Comparison of ENCODE assay signal across 7 cellular contexts in the genomic region with DNA sequence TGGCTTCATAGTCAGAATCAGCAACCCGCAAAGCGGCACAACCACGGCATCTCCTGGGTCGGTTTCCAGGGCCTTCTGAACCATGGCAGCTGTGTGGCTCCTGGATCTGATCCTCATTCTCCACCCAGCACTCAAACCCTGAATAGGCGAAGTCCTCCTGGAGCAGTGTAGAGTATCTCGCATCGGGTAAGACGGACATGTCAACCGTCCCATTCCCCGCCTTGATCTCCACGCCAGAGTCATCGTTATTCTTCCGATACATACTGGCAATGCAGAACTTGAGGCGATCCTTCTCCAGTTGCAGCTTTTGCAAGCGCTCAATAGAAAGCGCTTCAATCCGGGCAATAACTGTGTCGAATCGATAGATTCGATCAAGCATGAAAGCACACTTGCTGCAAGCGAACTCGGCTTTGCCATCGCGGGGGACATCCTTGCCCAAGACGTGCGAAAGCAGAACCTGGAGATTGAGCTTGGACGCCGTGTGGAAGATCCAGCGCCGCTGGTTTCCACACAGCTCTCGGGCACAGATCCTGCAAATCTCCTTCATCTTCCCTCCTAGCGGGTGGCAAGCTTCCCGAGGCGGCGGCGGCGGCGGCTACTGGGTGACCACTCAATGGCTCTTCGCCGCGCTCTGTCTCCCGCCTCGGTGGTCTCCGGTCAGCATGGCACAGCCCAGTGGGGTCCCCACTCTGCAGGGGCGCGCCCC.
DNase-seq lines count a peak whose midpoint lies in the region; ATAC-seq and TF ChIP-seq lines count a peak whose summit lies in the region.
"Not testable (repeated sequence)": the region's sequence is repeated elsewhere in the genome, so short reads cannot be mapped to it uniquely, and the experiment has no call there.

No MANE protein-coding gene starts in this region.

- not testable (repeated sequence) for H3K27ac ChIP-seq in Panc1 (ENCODE audit: low read length); psoas muscle
- peak overlapping the region; percentile 69 to 84 (median 78) for H3K27ac ChIP-seq in esophagus squamous epithelium

- not testable (repeated sequence) for H3K27ac Mint-ChIP-seq in activated naive CD8-positive, alpha-beta T cell

- H3K4me1 ChIP-seq in Panc1 (ENCODE audit: control insufficient read depth, insufficient read depth, low read length); esophagus squamous epithelium: not testable (repeated sequence)
- peaks cover 14% of the 10 kb centered on the region for H3K4me1 ChIP-seq in psoas muscle

- peak overlapping the region; percentile 80 for H3K4me3 Mint-ChIP-seq in activated naive CD8-positive, alpha-beta T cell

- H3K27me3 Mint-ChIP-seq in activated naive CD8-positive, alpha-beta T cell: not testable (repeated sequence)

- DNase-seq in Panc1 (ENCODE audit: low read depth, low spot score); esophagus squamous epithelium (lab: John Stamatoyannopoulos, UW); left lobe of liver (ENCODE audit: low spot score); psoas muscle: not testable (repeated sequence)

- H3K36me3 Mint-ChIP-seq in activated naive CD8-positive, alpha-beta T cell: not testable (repeated sequence)

- H3K36me3 ChIP-seq in Panc1 (ENCODE audit: control insufficient read depth, insufficient read depth, low read length); esophagus squamous epithelium; psoas muscle (ENCODE audit: insufficient read depth in 1 of 2, low read depth in 1 of 2): not testable (repeated sequence)

- not testable (repeated sequence) for TF ChIP-seq POLR2A in esophagus squamous epithelium (IDR thresholded peaks at IDR 0.05)

- H3K4me3 ChIP-seq in Panc1 (ENCODE audit: low read depth in 2 of 2, low read length in 2 of 2) (peak overlapping the region; percentile 44 to 67), esophagus squamous epithelium (peak overlapping the region; percentile 35 to 66 (median 53)), psoas muscle (peak overlapping the region; percentile 43)

- not testable (repeated sequence) for H3K27me3 ChIP-seq in Panc1 (ENCODE audit: control insufficient read depth, insufficient read depth, low read length); esophagus squamous epithelium; psoas muscle (ENCODE audit: insufficient read depth in 3 of 3, low read length in 2 of 3)

- not testable (repeated sequence) for BruUV-seq in Panc1 (replicated peaks; lab: Mats Ljungman, UMichigan)

- H3K4me1 Mint-ChIP-seq in activated naive CD8-positive, alpha-beta T cell (ENCODE audit: low read depth): peaks cover 12% of the 10 kb centered on the region

- not testable (repeated sequence) for TF ChIP-seq CTCF in Panc1 (IDR thresholded peaks at IDR 0.05); esophagus squamous epithelium (IDR thresholded peaks at IDR 0.05); psoas muscle (IDR thresholded peaks at IDR 0.05)

- ATAC-seq in GM18873 (IDR thresholded peaks at IDR 0.05; ENCODE audit: low FRiP score, unreplicated experiment): peak; percentile 2
- ATAC-seq in HG03108 (IDR thresholded peaks at IDR 0.05; ENCODE audit: unreplicated experiment): peak; percentile 1
- peak; percentile 62 for ATAC-seq in Panc1
- ATAC-seq in left lobe of liver: peak; percentile 8
- peak in 3 of 4 donors; percentile 17 to 57 (median 29) for ATAC-seq in psoas muscle

- CTCF ChIA-PET in Panc1 (lab: Charles Lee): not testable (repeated sequence)

- intact Hi-C loops in Panc1 (cut with micrococcal nuclease; ENCODE audit: unreplicated experiment); esophagus squamous epithelium (cut with DNase I); psoas muscle (cut with DNase I): not testable (repeated sequence)

- not testable (repeated sequence) for H3K9me3 ChIP-seq in Panc1 (ENCODE audit: control insufficient read depth, insufficient read depth, low read depth, low read length); esophagus squamous epithelium; psoas muscle

- WGBS in esophagus squamous epithelium, 2 donors: 0% methylated on average over 2 of the region's 46 CpGs; no CpG with 5 or more reads in 1 of the 2 donors
- WGBS in psoas muscle, 3 donors: 8 to 11% (median 10%) methylated on average over 9 to 16 of the region's 46 CpGs

- H3K9me3 Mint-ChIP-seq in activated naive CD8-positive, alpha-beta T cell (ENCODE audit: low read depth): not testable (repeated sequence)

- POLR2A ChIA-PET in Panc1 (lab: Charles Lee): not testable (repeated sequence)

- in situ Hi-C loops in Panc1 (cut with HindIII; ENCODE audit: low pct_unique_long_range_greater_than_20kb, low sequenced_read_pairs): not testable (repeated sequence)

Comparison
In these comparisons a context has a peak if more than half of its experiments do, and no peak if none do; other contexts are left out.
1. ATAC-seq: peak in every context shown above with its lines; median percentile 62 in Panc1; 29 in psoas muscle; 8 in left lobe of liver; 2 in GM18873; 1 in HG03108.